ENCODE assay signal across 36 cellular contexts in the genomic region with DNA sequence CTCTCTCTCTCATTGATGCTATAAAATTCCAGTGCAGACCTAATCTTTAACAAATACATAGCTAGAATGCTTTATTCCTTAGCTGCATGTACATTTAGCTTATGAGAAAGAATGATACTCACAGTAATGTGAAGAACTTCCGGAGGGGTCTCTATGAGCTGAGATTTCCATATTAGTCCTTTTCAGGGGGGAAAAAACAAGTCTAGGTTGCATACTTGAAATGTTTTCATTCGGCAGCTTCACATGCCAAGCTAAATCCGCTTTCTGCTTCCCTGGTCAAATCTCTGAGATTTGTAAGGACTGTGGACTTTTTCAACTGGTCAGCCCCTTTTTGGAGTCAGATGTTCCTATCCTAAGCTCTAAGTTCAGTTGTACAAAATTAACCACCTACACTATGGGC.
DNase-seq lines count a peak whose midpoint lies in the region; ATAC-seq and TF ChIP-seq lines count a peak whose summit lies in the region.
"Had no signal": no experiment of that assay in that cellular context is flagged by ENCODE, and none has a peak within 500 bp of the region (broad histone marks: within the 10 kb centered on the region; RNA-seq: fewer than 3 reads in every experiment).

No MANE protein-coding gene starts in this region.

- TF ChIP-seq CTCF in choroid plexus epithelial cell (conservative IDR thresholded peaks at IDR 0.05; ENCODE audit: low read depth, low read length) (no peak), mesothelial cell of epicardium (IDR thresholded peaks at IDR 0.05; ENCODE audit: unreplicated experiment) (no peak), tibial artery (IDR thresholded peaks at IDR 0.05) (no peak)

- H3K4me3 ChIP-seq in SJSA1 (no peak overlapping the region), choroid plexus epithelial cell (ENCODE audit: low read depth, low read length) (no peak overlapping the region), tibial artery (peak overlapping the region in 1 of 2 donors; percentile 11)
- H3K4me3 ChIP-seq: esophagus muscularis mucosa, GM23248, lower lobe of right lung, pancreas, spleen, uterus had no signal

- ATAC-seq in HG02884 (IDR thresholded peaks at IDR 0.05; ENCODE audit: unreplicated experiment): no peak
- ATAC-seq: activated CD4-positive, CD25-positive, alpha-beta regulatory T cell treated with anti-CD3 and anti-CD28 coated beads, Interleukin-2, amount 50 U/mL, for 24 hours; lower lobe of right lung; pancreas; PC-3; SK-N-SH treated with all-trans-retinoic acid at 6 μM for 48 hours; stimulated activated naive CD8-positive, alpha-beta T cell treated with anti-CD3 and anti-CD28 coated beads, Interleukin-15, amount 100 ng/mL, for 72 hours had no signal

- DNase-seq in SJSA1 (ENCODE audit: low read depth in 1 of 2, low spot score in 2 of 2) (peak in 1 of 2 experiments; percentile 39), choroid plexus epithelial cell (ENCODE audit: low read depth) (peak; percentile 78), mesothelial cell of epicardium (ENCODE audit: low spot score in 2 of 2, unreplicated experiment in 2 of 2) (no peak), tibial artery (no peak), cerebellar cortex (ENCODE audit: low spot score) (no peak), SIG-M5 (lab: John Stamatoyannopoulos, UW) (no peak)
- DNase-seq: ACHN; activated CD4-positive, alpha-beta T cell treated with anti-CD3 and anti-CD28 coated beads, Interleukin-2, amount 50 U/mL, for 4 hours; activated naive CD4-positive, alpha-beta T cell treated with anti-CD3 and anti-CD28 coated beads for 36 hours; amniotic stem cell; CD4-positive, alpha-beta memory T cell; dermis blood vessel endothelial cell; foreskin melanocyte; GM23248; HFFc6; Karpas-422; kidney glomerular epithelial cell; lower lobe of right lung; NCI-H1417; NCI-H2029; NCI-H2227 treated with DMSO at 0.1 percent for 48 hours; NCI-H526 treated with DMSO at 0.1 percent for 48 hours; nephron progenitor cell; pancreas; PC-3; retina; spleen; stimulated activated CD4-positive, alpha-beta T cell treated with anti-CD3 and anti-CD28 coated beads, Interleukin-2, amount 100 ng/mL, for 48 hours; stimulated activated naive CD8-positive, alpha-beta T cell treated with anti-CD3 and anti-CD28 coated beads, Interleukin-15, amount 100 ng/mL, for 72 hours; uterus had no signal

- H3K9me3 ChIP-seq in SJSA1 (replicated peaks) (no peaks in the 10 kb centered on the region), tibial artery (no peaks in the 10 kb centered on the region)
- H3K9me3 ChIP-seq: esophagus muscularis mucosa, lower lobe of right lung, pancreas, spleen, uterus had no signal

- H3K36me3 Mint-ChIP-seq in mesothelial cell of epicardium: peaks cover 1% of the 10 kb centered on the region
- H3K36me3 Mint-ChIP-seq: CD4-positive, alpha-beta memory T cell had no signal

- no peaks in the 10 kb centered on the region for H3K27me3 ChIP-seq in SJSA1 (replicated peaks)
- H3K27me3 ChIP-seq in tibial artery: no peaks in the 10 kb centered on the region
- H3K27me3 ChIP-seq: esophagus muscularis mucosa, pancreas, spleen, uterus had no signal

- no peak overlapping the region for H3K4me3 Mint-ChIP-seq in mesothelial cell of epicardium
- H3K4me3 Mint-ChIP-seq: activated naive CD4-positive, alpha-beta T cell treated with anti-CD3 and anti-CD28 coated beads for 36 hours; B cell; CD4-positive, alpha-beta memory T cell; HFFc6; nephron progenitor cell; stimulated activated naive CD8-positive, alpha-beta T cell treated with anti-CD3 and anti-CD28 coated beads, Interleukin-15, amount 100 ng/mL, for 72 hours; T-helper 1 cell treated with Interleukin-12 subunit alpha and Interleukin-12 subunit beta and Interleukin-4 antibody, amounts not matched to agents 30 μg/mL and 1 μg/mL, for 36 hours had no signal

- H3K36me3 ChIP-seq in SJSA1 (no peaks in the 10 kb centered on the region), tibial artery (no peaks in the 10 kb centered on the region)
- H3K36me3 ChIP-seq: esophagus muscularis mucosa, lower lobe of right lung, pancreas, spleen, uterus had no signal

- peaks cover 17% of the 10 kb centered on the region for H3K4me1 ChIP-seq in SJSA1 (replicated peaks)
- H3K4me1 ChIP-seq in tibial artery: peaks cover 0 to 74% (median 17%) of the 10 kb centered on the region in 4 donors
- H3K4me1 ChIP-seq: esophagus muscularis mucosa, lower lobe of right lung, pancreas, uterus had no signal

- peaks cover 21% of the 10 kb centered on the region for H3K4me1 Mint-ChIP-seq in mesothelial cell of epicardium
- H3K4me1 Mint-ChIP-seq: B cell; CD4-positive, alpha-beta memory T cell; nephron progenitor cell; stimulated activated naive CD8-positive, alpha-beta T cell treated with anti-CD3 and anti-CD28 coated beads, Interleukin-15, amount 100 ng/mL, for 72 hours had no signal

- H3K27ac Mint-ChIP-seq in mesothelial cell of epicardium: peak overlapping the region; percentile 47
- H3K27ac Mint-ChIP-seq: activated naive CD4-positive, alpha-beta T cell treated with anti-CD3 and anti-CD28 coated beads for 36 hours; B cell; CD4-positive, alpha-beta memory T cell; HFFc6; nephron progenitor cell; stimulated activated naive CD8-positive, alpha-beta T cell treated with anti-CD3 and anti-CD28 coated beads, Interleukin-15, amount 100 ng/mL, for 72 hours; T-helper 1 cell treated with Interleukin-12 subunit alpha and Interleukin-12 subunit beta and Interleukin-4 antibody, amounts not matched to agents 30 μg/mL and 1 μg/mL, for 36 hours had no signal

- intact Hi-C loops in tibial artery (cut with DNase I; ENCODE audit: low total_unique reads): no loop called here

- H3K27ac ChIP-seq in SJSA1: peak overlapping the region; percentile 65
- H3K27ac ChIP-seq in tibial artery: peak overlapping the region; percentile 71 to 84
- H3K27ac ChIP-seq: esophagus muscularis mucosa, GM23248, lower lobe of right lung, pancreas, spleen, uterus had no signal

- no peaks in the 10 kb centered on the region for H3K27me3 Mint-ChIP-seq in mesothelial cell of epicardium (ENCODE audit: low read depth)
- H3K27me3 Mint-ChIP-seq: B cell; CD4-positive, alpha-beta memory T cell had no signal

- peaks cover 4% of the 10 kb centered on the region for H3K9me3 Mint-ChIP-seq in mesothelial cell of epicardium
- H3K9me3 Mint-ChIP-seq: activated naive CD4-positive, alpha-beta T cell treated with anti-CD3 and anti-CD28 coated beads for 36 hours; nephron progenitor cell; T-helper 1 cell treated with Interleukin-12 subunit alpha and Interleukin-12 subunit beta and Interleukin-4 antibody, amounts not matched to agents 30 μg/mL and 1 μg/mL, for 36 hours had no signal
